29 cellular contexts compared by ENCODE assay signal in genomic region chr6:72238021-72238420, GRCh38.
"Had no signal": no experiment of that assay in that cellular context is flagged by ENCODE, and none has a peak within 500 bp of the region (broad histone marks: within the 10 kb centered on the region; RNA-seq: fewer than 3 reads in every experiment).

No MANE protein-coding gene starts in this region.

- H3K27ac Mint-ChIP-seq: naive thymus-derived CD8-positive, alpha-beta T cell; nephron; stimulated activated effector memory CD8-positive, alpha-beta T cell treated with anti-CD3 and anti-CD28 coated beads, Interleukin-12 subunit alpha, Interleukin-12 subunit beta, amount 100 ng/mL, for 72 hours; stimulated activated naive CD8-positive, alpha-beta T cell treated with anti-CD3 and anti-CD28 coated beads, Interleukin-15, Interleukin-2, amounts not matched to agents 100 ng/mL and 50 ng/mL, for 24 hours had no signal

- H3K9me3 ChIP-seq: left lung, lower lobe of right lung, pancreas, prostate gland, sigmoid colon, suprapubic skin, thoracic aorta, tibial artery, upper lobe of right lung had no signal

- DNase-seq: hippocampal formation; left colon; left lung; lower lobe of right lung; mammary epithelial cell; mesenchymal stem cell; naive thymus-derived CD8-positive, alpha-beta T cell; nucleus accumbens; pancreas; posterior cingulate gyrus; retina; right cardiac atrium; sigmoid colon; stimulated activated CD4-positive, alpha-beta T cell treated with anti-CD3 and anti-CD28 coated beads, Interleukin-1b, Interleukin-23, amount 100 ng/mL, for 48 hours; stimulated activated CD4-positive, alpha-beta T cell treated with anti-CD3 and anti-CD28 coated beads, Interleukin-2, amount 100 ng/mL, for 48 hours; stimulated activated naive CD4-positive, alpha-beta T cell; tibial artery; trophoblast cell; upper lobe of right lung had no signal

- H3K4me1 ChIP-seq: left lung, lower lobe of right lung, pancreas, prostate gland, sigmoid colon, suprapubic skin, upper lobe of right lung had no signal

- H3K36me3 ChIP-seq: left lung, lower lobe of right lung, pancreas, prostate gland, sigmoid colon, suprapubic skin, thoracic aorta, tibial artery, upper lobe of right lung had no signal

- H3K4me3 ChIP-seq: left lung, lower lobe of right lung, pancreas, prostate gland, sigmoid colon, smooth muscle cell, suprapubic skin, thoracic aorta, tibial artery, upper lobe of right lung had no signal

- H3K27ac ChIP-seq: left lung, lower lobe of right lung, pancreas, prostate gland, sigmoid colon, suprapubic skin, thoracic aorta, tibial artery, upper lobe of right lung had no signal

- H3K4me3 Mint-ChIP-seq: naive thymus-derived CD8-positive, alpha-beta T cell; nephron; neural crest cell; stimulated activated effector memory CD8-positive, alpha-beta T cell treated with anti-CD3 and anti-CD28 coated beads, Interleukin-12 subunit alpha, Interleukin-12 subunit beta, amount 100 ng/mL, for 72 hours; stimulated activated naive CD8-positive, alpha-beta T cell treated with anti-CD3 and anti-CD28 coated beads, Interleukin-15, Interleukin-2, amounts not matched to agents 100 ng/mL and 50 ng/mL, for 24 hours had no signal

- H3K27me3 ChIP-seq: left lung, pancreas, sigmoid colon, suprapubic skin, tibial artery, upper lobe of right lung had no signal

- FAIRE-seq: keratinocyte, pancreas, urothelium cell line had no signal

- H3K4me1 Mint-ChIP-seq: naive thymus-derived CD8-positive, alpha-beta T cell; nephron; neural crest cell; stimulated activated effector memory CD8-positive, alpha-beta T cell treated with anti-CD3 and anti-CD28 coated beads, Interleukin-12 subunit alpha, Interleukin-12 subunit beta, amount 100 ng/mL, for 72 hours had no signal

- ATAC-seq: left colon; left lung; lower lobe of right lung; naive thymus-derived CD8-positive, alpha-beta T cell; pancreas; right cardiac atrium; stimulated activated effector memory CD8-positive, alpha-beta T cell treated with anti-CD3 and anti-CD28 coated beads, Interleukin-12 subunit alpha, Interleukin-12 subunit beta, amount 100 ng/mL, for 72 hours; upper lobe of right lung had no signal

- H3K4me2 ChIP-seq: smooth muscle cell had no signal

- H3K36me3 Mint-ChIP-seq: naive thymus-derived CD8-positive, alpha-beta T cell; stimulated activated effector memory CD8-positive, alpha-beta T cell treated with anti-CD3 and anti-CD28 coated beads, Interleukin-12 subunit alpha, Interleukin-12 subunit beta, amount 100 ng/mL, for 72 hours had no signal

- H3K27me3 Mint-ChIP-seq: naive thymus-derived CD8-positive, alpha-beta T cell; stimulated activated naive CD8-positive, alpha-beta T cell treated with anti-CD3 and anti-CD28 coated beads, Interleukin-15, Interleukin-2, amounts not matched to agents 100 ng/mL and 50 ng/mL, for 24 hours had no signal
